Comparison of ENCODE assay signal across 8 cellular contexts in genomic region chr14:76647699-76648298, GRCh38.
A peak's percentile ranks its signal among the peaks of the same experiment; 100 is the strongest.
DNase-seq lines count a peak whose midpoint lies in the region; ATAC-seq and TF ChIP-seq lines count a peak whose summit lies in the region.

No MANE protein-coding gene starts in this region.

- POLR2A ChIA-PET in AG04449 (lab: Yijun Ruan, JAX), result no interaction called here

- DNase-seq in AG04449 (ENCODE audit: low read depth, low spot score) (no peak), GM04504 (ENCODE audit: low read depth) (peak; percentile 28), LoVo (ENCODE audit: low spot score) (peak; percentile 68), RPMI7951 (ENCODE audit: low read depth) (peak; percentile 56), medulla oblongata (ENCODE audit: extremely low spot score) (peak; percentile 63)
- peak in 2 of 3 experiments; percentile 3 to 9 for DNase-seq in effector memory CD8-positive, alpha-beta T cell

- CTCF ChIA-PET in AG04449 (lab: Yijun Ruan, JAX), result interaction anchor here (0.7 to 6.9 kb wide), 13 partner anchors 9 to 938 kb away, joined by 3 to 54 read pairs (median 5); no protein-coding TSS in a partner anchor

- peaks cover 16 to 37% of the 10 kb centered on the region in 2 donors for H3K27me3 Mint-ChIP-seq in effector memory CD8-positive, alpha-beta T cell

- peak; percentile 80 for TF ChIP-seq CTCF in AG04449 (IDR thresholded peaks at IDR 0.05; ENCODE audit: insufficient read depth, low read length, missing control alignments)

- H3K9me3 Mint-ChIP-seq in effector memory CD8-positive, alpha-beta T cell, result no peaks in the 10 kb centered on the region

- no peak overlapping the region for H3K4me3 Mint-ChIP-seq in effector memory CD8-positive, alpha-beta T cell

- no peaks in the 10 kb centered on the region for H3K4me1 Mint-ChIP-seq in effector memory CD8-positive, alpha-beta T cell (ENCODE audit: low read depth in 2 of 2)

- no peak overlapping the region for H3K4me3 ChIP-seq in AG04449 (ENCODE audit: low read depth, low read length)

- no peak overlapping the region for H3K27ac Mint-ChIP-seq in effector memory CD8-positive, alpha-beta T cell

- ATAC-seq in effector memory CD8-positive, alpha-beta T cell (replicated peaks), result no peak
- ATAC-seq in GM21528 (IDR thresholded peaks at IDR 0.05; ENCODE audit: low FRiP score, unreplicated experiment) (no peak), GM19397 (IDR thresholded peaks at IDR 0.05; ENCODE audit: unreplicated experiment) (no peak)

- H3K36me3 Mint-ChIP-seq in effector memory CD8-positive, alpha-beta T cell (ENCODE audit: insufficient read depth), result no peaks in the 10 kb centered on the region
